In genomic region chr6:43926644-43927524, GRCh38 we compare ENCODE assay signal across 8 cellular contexts.
DNase-seq lines count a peak whose midpoint lies in the region; ATAC-seq and TF ChIP-seq lines count a peak whose summit lies in the region.

No MANE protein-coding gene starts in this region.

- no peaks in the 10 kb centered on the region for H3K27me3 ChIP-seq in sigmoid colon
- H3K27me3 ChIP-seq in MM.1S (replicated peaks; ENCODE audit: insufficient read depth, low read length): no peaks in the 10 kb centered on the region

- TF ChIP-seq POLR2A in sigmoid colon (IDR thresholded peaks at IDR 0.05): no peak

- peak; percentile 67 for DNase-seq in CMK (ENCODE audit: low read depth)
- DNase-seq in KBM-7: peak; percentile 84
- DNase-seq in RWPE1 (ENCODE audit: low spot score): peak; percentile 89
- peak; percentile 88 to 98 for DNase-seq in foreskin fibroblast
- peak; percentile 58 for DNase-seq in sigmoid colon
- DNase-seq in MM.1S: no peak
- DNase-seq in effector CD4-positive, alpha-beta T cell: no peak

- TF ChIP-seq EP300 in sigmoid colon (IDR thresholded peaks at IDR 0.05): no peak

- CTCF ChIA-PET in RWPE1 (lab: Yijun Ruan, JAX): interaction anchor here (0.5 to 1.6 kb wide), 5 partner anchors 69 to 205 kb away, joined by 3 to 5 read pairs (median 3); no protein-coding TSS in a partner anchor

- no peaks in the 10 kb centered on the region for H4K20me1 ChIP-seq in MM.1S (ENCODE audit: insufficient read depth, low read length)

- H3K9me2 ChIP-seq in MM.1S (replicated peaks; ENCODE audit: insufficient read depth, low read length): no peaks in the 10 kb centered on the region

- H3K27ac ChIP-seq in RWPE1 (peak overlapping the region; percentile 89), sigmoid colon (no peak overlapping the region), MM.1S (ENCODE audit: low read length) (no peak overlapping the region)

- no peak overlapping the region for H2AFZ ChIP-seq in MM.1S (ENCODE audit: low read length)

- no peak overlapping the region for H3K9ac ChIP-seq in MM.1S (ENCODE audit: low read length)

- H3K4me2 ChIP-seq in MM.1S (ENCODE audit: low read depth, low read length): no peak overlapping the region

- H3K79me2 ChIP-seq in MM.1S (ENCODE audit: low read length): no peaks in the 10 kb centered on the region

- H3K36me3 ChIP-seq in sigmoid colon (no peaks in the 10 kb centered on the region), MM.1S (replicated peaks; ENCODE audit: insufficient read depth, low read length) (no peaks in the 10 kb centered on the region)

- WGBS in sigmoid colon, 2 donors: 15 to 66% methylated on average over 17 of the region's 17 CpGs

- intact Hi-C loops in sigmoid colon (cut with DNase I): no loop called here

- no peak for ATAC-seq in GM19463 (IDR thresholded peaks at IDR 0.05; ENCODE audit: unreplicated experiment)

- POLR2A ChIA-PET in RWPE1 (lab: Yijun Ruan, JAX; ENCODE audit: low non-redundant PET): no interaction called here

- no peak overlapping the region for H3K4me3 ChIP-seq in foreskin fibroblast (ENCODE audit: low read depth in 1 of 2, low read length in 2 of 2)
- no peak overlapping the region for H3K4me3 ChIP-seq in sigmoid colon
- H3K4me3 ChIP-seq in MM.1S (ENCODE audit: low read length): no peak overlapping the region

- H3F3A ChIP-seq in MM.1S (ENCODE audit: insufficient read depth, low read length): peaks cover 4% of the 10 kb centered on the region; the same call in 1 of the 2 replicates

- in situ Hi-C loops in KBM-7 (cut with MboI; ENCODE audit: low pct_unique_long_range_greater_than_20kb, low sequenced_read_pairs): no loop called here

- TF ChIP-seq CTCF in RWPE1 (conservative IDR thresholded peaks at IDR 0.05; ENCODE audit: low read depth): no peak
- TF ChIP-seq CTCF in foreskin fibroblast (IDR thresholded peaks at IDR 0.05; ENCODE audit: low read depth, low read length): peak; percentile 14
- no peak for TF ChIP-seq CTCF in sigmoid colon (IDR thresholded peaks at IDR 0.05)
- no peak for TF ChIP-seq CTCF in MM.1S (IDR thresholded peaks at IDR 0.05; ENCODE audit: low read length)

- no peaks in the 10 kb centered on the region for H3K9me3 ChIP-seq in sigmoid colon
- H3K9me3 ChIP-seq in MM.1S (replicated peaks; ENCODE audit: insufficient read depth, low read length): no peaks in the 10 kb centered on the region

- H3K4me1 ChIP-seq in sigmoid colon: peaks cover 0 to 8% (median 0%) of the 10 kb centered on the region in 4 donors
- H3K4me1 ChIP-seq in MM.1S (ENCODE audit: low read length): peaks cover 12% of the 10 kb centered on the region

Comparison
In these comparisons a context has a peak if more than half of its experiments do, and no peak if none do; other contexts are left out.
1. DNase-seq: peak in CMK (single experiment), KBM-7 (single experiment), RWPE1 (single experiment), foreskin fibroblast (2 of 2) and sigmoid colon (single experiment); none in MM.1S (single experiment) and effector CD4-positive, alpha-beta T cell (single experiment).